8 cellular contexts compared by ENCODE assay signal in the genomic region with DNA sequence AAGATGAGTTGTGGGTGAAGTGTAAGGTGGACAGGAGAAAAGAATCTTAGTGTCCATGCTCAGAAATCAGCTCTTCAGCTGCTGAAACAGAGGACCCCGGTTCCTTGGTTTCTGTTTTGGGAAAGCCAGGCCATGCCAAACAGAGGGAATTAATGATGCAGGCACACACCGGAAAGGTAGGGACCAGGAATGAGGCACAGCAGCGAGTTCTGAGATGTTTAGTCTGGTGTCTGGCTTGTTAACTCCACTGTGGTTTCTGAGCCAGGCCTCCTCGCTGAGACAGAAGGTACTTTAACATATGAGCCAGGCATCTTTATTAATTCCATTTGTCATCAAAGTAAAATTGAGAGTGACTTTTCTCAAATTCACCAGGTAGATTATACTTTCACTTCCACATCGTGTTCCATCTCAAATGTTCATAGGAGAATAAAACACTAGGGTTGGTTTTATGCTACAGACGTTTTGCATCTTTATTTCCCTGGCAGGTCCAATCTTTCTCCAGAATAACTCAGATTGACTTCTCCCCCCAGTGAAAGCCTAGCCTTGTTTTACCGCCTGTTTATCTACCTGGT. TPM values are rescaled to one million over a fixed set of nuclear protein-coding genes. Genes with fewer than 3 reads are reported as not detected.
DNase-seq lines count a peak whose midpoint lies in the region; ATAC-seq, FAIRE-seq and TF ChIP-seq lines count a peak whose summit lies in the region.

No MANE protein-coding gene starts in this region.

- H3K9me1 ChIP-seq in endothelial cell of umbilical vein (replicated peaks; ENCODE audit: control insufficient read depth, extremely low read depth, insufficient read depth, low read length) = no peaks in the 10 kb centered on the region

- TF ChIP-seq CTCF in endothelial cell of umbilical vein (IDR thresholded peaks at IDR 0.05; ENCODE audit: extremely low read depth in 1 of 2, insufficient read depth in 1 of 2, low read depth in 1 of 2, low read length in 2 of 2) (no peak), smooth muscle cell (IDR thresholded peaks at IDR 0.05; ENCODE audit: borderline replicate concordance, insufficient read depth, poor library complexity, severe bottlenecking) (no peak)

- TF ChIP-seq POLR2A in GM12892 (IDR thresholded peaks at IDR 0.05; ENCODE audit: low read depth, low read length) (no peak), endothelial cell of umbilical vein (IDR thresholded peaks at IDR 0.05; ENCODE audit: low read depth, low read length) (no peak)

- POLR2A ChIA-PET in endothelial cell of umbilical vein (lab: Charles Lee) = no interaction called here

- peak overlapping the region; percentile 93 for H3K4me2 ChIP-seq in endothelial cell of umbilical vein (ENCODE audit: insufficient read depth, low read length)
- peak overlapping the region; percentile 93 for H3K4me2 ChIP-seq in smooth muscle cell

- H3K36me3 ChIP-seq in endothelial cell of umbilical vein (ENCODE audit: control insufficient read depth in 2 of 2, extremely low read depth in 1 of 2, insufficient read depth in 2 of 2, low read length in 2 of 2) (peaks cover 0 to 2% of the 10 kb centered on the region in 2 experiments), smooth muscle cell (ENCODE audit: low read depth) (no peaks in the 10 kb centered on the region)

- dilution Hi-C loops in endothelial cell of umbilical vein (cut with MboI; ENCODE audit: extremely low pct_ligation_motif_present, low sequenced_read_pairs) = no loop called here

- H3K4me1 ChIP-seq in endothelial cell of umbilical vein (ENCODE audit: control insufficient read depth, extremely low read depth, insufficient read depth, low read length) = peaks cover 20% of the 10 kb centered on the region
- peaks cover 6% of the 10 kb centered on the region for H3K4me1 ChIP-seq in smooth muscle cell (ENCODE audit: low read depth)

- H3K9ac ChIP-seq in endothelial cell of umbilical vein (replicated peaks; ENCODE audit: extremely low read depth, insufficient read depth, low read length) = peak overlapping the region; percentile 91
- peak overlapping the region; percentile 40 for H3K9ac ChIP-seq in smooth muscle cell (ENCODE audit: low read depth)

- H2AFZ ChIP-seq in endothelial cell of umbilical vein (ENCODE audit: low read depth, low read length) (peak overlapping the region; percentile 97), smooth muscle cell (ENCODE audit: low read depth) (peak overlapping the region; percentile 86)

- CTCF ChIA-PET in endothelial cell of umbilical vein (lab: Charles Lee) = interaction anchor here (0.8 to 2.7 kb wide), 20 partner anchors 8 to 145 kb away, joined by 3 to 29 read pairs (median 8); no protein-coding TSS in a partner anchor

- H4K20me1 ChIP-seq in endothelial cell of umbilical vein (replicated peaks; ENCODE audit: control insufficient read depth, extremely low read depth, insufficient read depth, low read length) = no peaks in the 10 kb centered on the region
- H4K20me1 ChIP-seq in smooth muscle cell (ENCODE audit: low read depth) = no peaks in the 10 kb centered on the region

- H3K27ac ChIP-seq in endothelial cell of umbilical vein (ENCODE audit: insufficient read depth, low read depth, low read length) (peak overlapping the region; percentile 67), smooth muscle cell (ENCODE audit: low read depth) (peak overlapping the region; percentile 41)

- no peaks in the 10 kb centered on the region for H3F3A ChIP-seq in smooth muscle cell (ENCODE audit: low read depth)

- no peak for ATAC-seq in HG02884 (IDR thresholded peaks at IDR 0.05; ENCODE audit: unreplicated experiment)
- no peak for ATAC-seq in HG02759 (IDR thresholded peaks at IDR 0.05; ENCODE audit: unreplicated experiment)

- peak overlapping the region; percentile 68 to 97 (median 91) for H3K4me3 ChIP-seq in endothelial cell of umbilical vein (replicated peaks in 1 of 3; ENCODE audit: insufficient read depth in 1 of 3, low read depth in 1 of 3, low read length in 3 of 3)
- peak overlapping the region; percentile 71 for H3K4me3 ChIP-seq in smooth muscle cell

- DNase-seq in GM12892 (ENCODE audit: insufficient read length) = no peak
- peak; percentile 62 for DNase-seq in activated CD4-positive, alpha-beta T cell treated with anti-CD3 and anti-CD28 coated beads for 48 hours
- DNase-seq in endothelial cell of umbilical vein (ENCODE audit: low read depth, low spot score) = no peak
- DNase-seq in smooth muscle cell (lab: John Stamatoyannopoulos, UW; ENCODE audit: unreplicated experiment) = no peak
- no peak for DNase-seq in NCI-H1930 (lab: John Stamatoyannopoulos, UW)
- DNase-seq in occipital lobe (lab: John Stamatoyannopoulos, UW) = no peak

- WGBS in smooth muscle cell (ENCODE audit: low lambda C conversion rate) = 55% methylated on average over 7 of the region's 7 CpGs

- peaks cover 38% of the 10 kb centered on the region for H3K79me2 ChIP-seq in endothelial cell of umbilical vein (ENCODE audit: control insufficient read depth, insufficient read depth, low read length)
- H3K79me2 ChIP-seq in smooth muscle cell (ENCODE audit: low read depth) = peaks cover 3% of the 10 kb centered on the region

- H3K27me3 ChIP-seq in endothelial cell of umbilical vein (ENCODE audit: control insufficient read depth in 2 of 2, insufficient read depth in 2 of 2, low read length in 2 of 2) (no peaks in the 10 kb centered on the region), smooth muscle cell (ENCODE audit: low read depth) (no peaks in the 10 kb centered on the region)

- H3K9me3 ChIP-seq in endothelial cell of umbilical vein (replicated peaks; ENCODE audit: control insufficient read depth, insufficient read depth, low read length) (no peaks in the 10 kb centered on the region), smooth muscle cell (replicated peaks; ENCODE audit: low read depth) (no peaks in the 10 kb centered on the region)

- intact Hi-C loops in endothelial cell of umbilical vein (cut with micrococcal nuclease) = no loop called here

- FAIRE-seq in GM12892 (lab: Jason Lieb, UNC) (peak; percentile 57), endothelial cell of umbilical vein (lab: Jason Lieb, UNC) (no peak)

- BruUV-seq in endothelial cell of umbilical vein (replicated peaks; lab: Mats Ljungman, UMichigan) = TSS peak; percentile 21

TF ChIP-seq in endothelial cell of umbilical vein, 7 proteins besides CTCF, POLR2A, EP300 and RAD21:
- TF ChIP-seq, protein P1, sequence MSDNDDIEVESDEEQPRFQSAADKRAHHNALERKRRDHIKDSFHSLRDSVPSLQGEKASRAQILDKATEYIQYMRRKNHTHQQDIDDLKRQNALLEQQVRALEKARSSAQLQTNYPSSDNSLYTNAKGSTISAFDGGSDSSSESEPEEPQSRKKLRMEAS (IDR thresholded peaks at IDR 0.05; ENCODE audit: insufficient read depth, insufficient read length) = no peak
- TF ChIP-seq POLR2AphosphoS5 (IDR thresholded peaks at IDR 0.05; ENCODE audit: insufficient read depth, low read depth, low read length) (no peak), EZH2 (IDR thresholded peaks at IDR 0.05; ENCODE audit: borderline replicate concordance, low read depth, low read length, severe bottlenecking) (no peak), JUN (IDR thresholded peaks at IDR 0.05; ENCODE audit: borderline replicate concordance, insufficient read depth, insufficient read length, low read depth) (no peak), MYC (IDR thresholded peaks at IDR 0.05; ENCODE audit: low read depth, low read length) (no peak), GATA2 (IDR thresholded peaks at IDR 0.05; ENCODE audit: insufficient read depth, insufficient read length, low read depth, low read length) (no peak)

RNA-seq across cellular contexts. Expression of a gene that starts 23.5 kb away (rescaled TPM):
- polyA plus RNA-seq in GM12892 (2012; ENCODE audit: missing spikeins) = 8.1 TPM
- total RNA-seq in endothelial cell of umbilical vein (23.6 and 37.7 TPM in 2 replicates), smooth muscle cell (14.7 and 25.1 TPM in 2 replicates), occipital lobe (29.8 TPM)
- polyA plus RNA-seq in endothelial cell of umbilical vein (31.9 and 32.2 TPM in 2 replicates), smooth muscle cell (5.2 and 13.9 TPM in 2 replicates)
- 36.1 and 36.9 TPM in 2 replicates for polyA plus RNA-seq in endothelial cell of umbilical vein (2011; cell fraction: cytosol; rRNA removed)
- polyA plus RNA-seq in endothelial cell of umbilical vein (2011; cell fraction: nucleus; rRNA removed) = 26.1 and 28.4 TPM in 2 replicates
- polyA plus RNA-seq in endothelial cell of umbilical vein (2012) = 25.2 and 33.0 TPM in 2 replicates
- polyA minus RNA-seq in endothelial cell of umbilical vein = 46.6 and 60.9 TPM in 2 replicates
- 47.9 TPM for polyA minus RNA-seq in endothelial cell of umbilical vein (2011; cell fraction: cytosol; rRNA and poly(A)+ RNA removed)
- 21.2 and 26.6 TPM in 2 replicates for polyA minus RNA-seq in endothelial cell of umbilical vein (2011; cell fraction: nucleus; rRNA and poly(A)+ RNA removed)
